In genomic region chr3:46097691-46098241, GRCh38 we compare ENCODE assay signal across 9 cellular contexts.
DNase-seq lines count a peak whose midpoint lies in the region; ATAC-seq and TF ChIP-seq lines count a peak whose summit lies in the region.
"Had no signal": no experiment of that assay in that cellular context is flagged by ENCODE, and none has a peak within 500 bp of the region (broad histone marks: within the 10 kb centered on the region; RNA-seq: fewer than 3 reads in every experiment).

No MANE protein-coding gene starts in this region.

- H3K36me3 Mint-ChIP-seq in T-helper 2 cell treated with Interferon-gamma antibody and Interleukin-4, amounts not matched to agents 5 μg/mL and 100 μg/mL, for 36 hours (ENCODE audit: low read depth): peaks cover 36% of the 10 kb centered on the region
- peaks cover 13% of the 10 kb centered on the region for H3K36me3 Mint-ChIP-seq in stimulated activated effector memory CD8-positive, alpha-beta T cell treated with anti-CD3 and anti-CD28 coated beads, Interleukin-12 subunit alpha, Interleukin-12 subunit beta, amount 100 ng/mL, for 72 hours

- H3K4me1 Mint-ChIP-seq in T-helper 2 cell treated with Interferon-gamma antibody and Interleukin-4, amounts not matched to agents 5 μg/mL and 100 μg/mL, for 36 hours (ENCODE audit: low read depth): peaks cover 50% of the 10 kb centered on the region
- H3K4me1 Mint-ChIP-seq in stimulated activated effector memory CD8-positive, alpha-beta T cell treated with anti-CD3 and anti-CD28 coated beads, Interleukin-12 subunit alpha, Interleukin-12 subunit beta, amount 100 ng/mL, for 72 hours: peaks cover 76% of the 10 kb centered on the region

- ATAC-seq in HG02759 (IDR thresholded peaks at IDR 0.05; ENCODE audit: unreplicated experiment) (peak; percentile 8), GM21381 (IDR thresholded peaks at IDR 0.05; ENCODE audit: unreplicated experiment) (no peak)
- peak; percentile 90 for ATAC-seq in stimulated activated effector memory CD8-positive, alpha-beta T cell treated with anti-CD3 and anti-CD28 coated beads, Interleukin-12 subunit alpha, Interleukin-12 subunit beta, amount 100 ng/mL, for 72 hours
- ATAC-seq: HCT116 had no signal

- H3K27ac Mint-ChIP-seq in T-helper 2 cell treated with Interferon-gamma antibody and Interleukin-4, amounts not matched to agents 5 μg/mL and 100 μg/mL, for 36 hours: peak overlapping the region; percentile 94
- peak overlapping the region; percentile 94 for H3K27ac Mint-ChIP-seq in stimulated activated effector memory CD8-positive, alpha-beta T cell treated with anti-CD3 and anti-CD28 coated beads, Interleukin-12 subunit alpha, Interleukin-12 subunit beta, amount 100 ng/mL, for 72 hours

- H3K4me3 Mint-ChIP-seq in T-helper 2 cell treated with Interferon-gamma antibody and Interleukin-4, amounts not matched to agents 5 μg/mL and 100 μg/mL, for 36 hours: peak overlapping the region; percentile 77
- peak overlapping the region; percentile 59 for H3K4me3 Mint-ChIP-seq in stimulated activated effector memory CD8-positive, alpha-beta T cell treated with anti-CD3 and anti-CD28 coated beads, Interleukin-12 subunit alpha, Interleukin-12 subunit beta, amount 100 ng/mL, for 72 hours

- DNase-seq in GF-D8 (lab: John Stamatoyannopoulos, UW) (peak; percentile 94), fibroblast of villous mesenchyme (ENCODE audit: low read depth) (peak; percentile 88), COLO668 (lab: John Stamatoyannopoulos, UW; ENCODE audit: unreplicated experiment) (no peak), medulla oblongata (ENCODE audit: extremely low spot score) (no peak)
- DNase-seq in T-helper 2 cell treated with Interferon-gamma antibody and Interleukin-4, amounts not matched to agents 5 μg/mL and 100 μg/mL, for 36 hours (ENCODE audit: low spot score): peak; percentile 66
- peak; percentile 37 to 88 for DNase-seq in stimulated activated effector memory CD8-positive, alpha-beta T cell treated with anti-CD3 and anti-CD28 coated beads, Interleukin-12 subunit alpha, Interleukin-12 subunit beta, amount 100 ng/mL, for 72 hours (ENCODE audit: low spot score in 2 of 2)

- H3K9me3 Mint-ChIP-seq in T-helper 2 cell treated with Interferon-gamma antibody and Interleukin-4, amounts not matched to agents 5 μg/mL and 100 μg/mL, for 36 hours: peaks cover 21% of the 10 kb centered on the region
- peaks cover 9% of the 10 kb centered on the region for H3K9me3 Mint-ChIP-seq in stimulated activated effector memory CD8-positive, alpha-beta T cell treated with anti-CD3 and anti-CD28 coated beads, Interleukin-12 subunit alpha, Interleukin-12 subunit beta, amount 100 ng/mL, for 72 hours

- TF ChIP-seq CTCF in fibroblast of villous mesenchyme (IDR thresholded peaks at IDR 0.05; ENCODE audit: insufficient read depth, low read depth, low read length): no peak

- peaks cover 54% of the 10 kb centered on the region for H3K27me3 Mint-ChIP-seq in T-helper 2 cell treated with Interferon-gamma antibody and Interleukin-4, amounts not matched to agents 5 μg/mL and 100 μg/mL, for 36 hours (ENCODE audit: low read depth)

- no peak overlapping the region for H3K4me3 ChIP-seq in fibroblast of villous mesenchyme (ENCODE audit: low read depth, low read length)

Comparison
In these comparisons a context has a peak if more than half of its experiments do, and no peak if none do; other contexts are left out.
1. DNase-seq: peak in GF-D8 (single experiment), T-helper 2 cell treated with Interferon-gamma antibody and Interleukin-4, amounts not matched to agents 5 μg/mL and 100 μg/mL, for 36 hours (single experiment), fibroblast of villous mesenchyme (single experiment) and stimulated activated effector memory CD8-positive, alpha-beta T cell treated with anti-CD3 and anti-CD28 coated beads, Interleukin-12 subunit alpha, Interleukin-12 subunit beta, amount 100 ng/mL, for 72 hours (2 of 2); none in COLO668 (single experiment) and medulla oblongata (single experiment).